Comparison of ENCODE assay signal across 9 cellular contexts in the genomic region with DNA sequence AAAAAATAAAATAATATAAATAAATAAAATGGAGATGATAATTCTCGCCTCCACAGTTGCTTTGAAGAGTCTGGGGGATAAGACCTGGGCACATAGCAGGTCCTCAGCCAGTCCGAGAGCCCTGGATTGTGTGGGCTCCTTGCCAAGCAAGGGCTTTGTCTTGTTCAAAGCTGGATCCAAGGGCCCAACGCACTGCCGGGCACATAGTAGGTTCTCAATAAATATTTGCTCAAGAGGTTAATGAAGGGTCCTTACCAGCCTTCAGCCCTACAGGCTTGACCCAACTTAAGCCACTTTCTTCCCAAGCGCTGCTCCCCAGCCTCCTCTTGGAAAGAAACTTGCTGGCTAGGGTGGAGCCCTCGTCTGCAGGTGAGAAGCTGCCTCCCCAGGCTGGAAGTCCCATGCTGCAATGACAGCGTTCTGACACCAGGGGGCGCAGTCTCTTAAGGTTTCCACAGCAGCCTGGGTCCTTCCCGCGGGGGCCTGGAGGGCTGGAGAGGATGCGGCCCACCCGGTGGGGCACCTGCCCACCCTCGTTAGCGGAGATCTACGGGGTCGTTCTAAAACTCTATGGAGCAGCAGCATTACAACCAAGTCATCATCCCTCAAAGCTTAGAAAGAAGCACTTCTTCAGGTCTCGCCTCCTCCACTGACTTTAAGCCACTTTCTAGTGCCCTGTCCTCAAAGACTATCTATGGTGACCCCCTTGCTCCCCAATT.
DNase-seq lines count a peak whose midpoint lies in the region; ATAC-seq and FAIRE-seq lines count a peak whose summit lies in the region.
"Had no signal": no experiment of that assay in that cellular context is flagged by ENCODE, and none has a peak within 500 bp of the region (broad histone marks: within the 10 kb centered on the region; RNA-seq: fewer than 3 reads in every experiment).

No MANE protein-coding gene starts in this region.

- intact Hi-C loops in posterior vena cava (cut with DNase I), result loop anchor here (5.0 to 10.0 kb wide), 4 partner anchors 128 to 411 kb away; partner anchors contain the start of gene NEK6 (in 1 of the 2)

- in situ Hi-C loops in G401 (cut with HindIII; ENCODE audit: low sequenced_read_pairs), result loop anchor here (10.0 kb wide), 1 partner anchor 198 kb away; no protein-coding TSS in a partner anchor
- in situ Hi-C loops in SK-MEL-5 (cut with HindIII; ENCODE audit: low pct_unique_long_range_greater_than_20kb, low sequenced_read_pairs), result no loop called here

- ATAC-seq in HG03139 (IDR thresholded peaks at IDR 0.05; ENCODE audit: unreplicated experiment), result no peak

- FAIRE-seq in urothelium cell line (lab: Jason Lieb, UNC), result no peak
- FAIRE-seq: endometrium had no signal

- DNase-seq in G401 (ENCODE audit: low spot score) (peak; percentile 40), LHCN-M2 (ENCODE audit: low read depth) (peak; percentile 53), SK-MEL-5 (ENCODE audit: low read depth, low spot score) (peak; percentile 79), glomerular visceral epithelial cell (ENCODE audit: extremely low spot score) (peak; percentile 73), posterior vena cava (ENCODE audit: low spot score) (peak; percentile 92), urothelium cell line (ENCODE audit: low spot score) (peak; percentile 70)
- peak; percentile 42 to 79 (median 57) for DNase-seq in activated naive CD4-positive, alpha-beta T cell (lab: John Stamatoyannopoulos, UW)

Comparison
In these comparisons a context has a peak if more than half of its experiments do, and no peak if none do; other contexts are left out.
1. DNase-seq: peak in every context shown above with its lines; median percentile 92 in posterior vena cava; 79 in SK-MEL-5; 73 in glomerular visceral epithelial cell; 70 in urothelium cell line; 57 in activated naive CD4-positive, alpha-beta T cell; 53 in LHCN-M2; 40 in G401.